11 cellular contexts compared by ENCODE assay signal in genomic region chr14:105863296-105864108, GRCh38.
A peak's percentile ranks its signal among the peaks of the same experiment; 100 is the strongest.
DNase-seq lines count a peak whose midpoint lies in the region; ATAC-seq and TF ChIP-seq lines count a peak whose summit lies in the region.
"Had no signal": no experiment of that assay in that cellular context is flagged by ENCODE, and none has a peak within 500 bp of the region (broad histone marks: within the 10 kb centered on the region; RNA-seq: fewer than 3 reads in every experiment).

No MANE protein-coding gene starts in this region.

- H3K9me3 ChIP-seq in MM.1S (replicated peaks; ENCODE audit: insufficient read depth, low read length), result no peaks in the 10 kb centered on the region

- peak overlapping the region; percentile 99 for H3K4me3 ChIP-seq in MM.1S (ENCODE audit: low read length)

- intact Hi-C loops in sciatic nerve (cut with DNase I), result no loop called here

- no peaks in the 10 kb centered on the region for H3K4me1 Mint-ChIP-seq in chondrocyte (ENCODE audit: low read depth)

- no peak overlapping the region for H3K27ac Mint-ChIP-seq in chondrocyte (ENCODE audit: unreplicated experiment)
- H3K27ac Mint-ChIP-seq: activated T-helper 2 cell treated with anti-CD3 and anti-CD28 coated beads, Interferon-gamma antibody, Interleukin-2, Interleukin-4, amounts not matched to agents 10 μg/mL and 5 μg/mL and 100 μg/mL, durations not matched to agents 14 hours and 24 hours and 36 hours had no signal

- peaks cover 3% of the 10 kb centered on the region for H3K36me3 Mint-ChIP-seq in chondrocyte (ENCODE audit: low read depth)

- no peak for DNase-seq in MM.1S
- DNase-seq in chondrocyte (ENCODE audit: low spot score), result peak; percentile 87
- peak; percentile 42 for DNase-seq in sciatic nerve (ENCODE audit: low spot score)
- no peak for DNase-seq in stimulated activated CD4-positive, alpha-beta T cell treated with anti-CD3 and anti-CD28 coated beads, Interleukin-12 subunit alpha, Interleukin-12 subunit beta, amount 100 ng/mL, for 4 hours
- DNase-seq in NCI-H510A (lab: John Stamatoyannopoulos, UW), result no peak
- no peak for DNase-seq in NCI-H2107 treated with DMSO at 0.1 percent for 48 hours (lab: John Stamatoyannopoulos, UW; ENCODE audit: unreplicated experiment)
- DNase-seq: GOT3, NCI-H774 had no signal

- TF ChIP-seq POLR2A in GM10847 (IDR thresholded peaks at IDR 0.05; ENCODE audit: extremely low read depth, insufficient read length), result peak; percentile 43

- no peak overlapping the region for H3K4me3 Mint-ChIP-seq in chondrocyte (ENCODE audit: unreplicated experiment)

- no peaks in the 10 kb centered on the region for H4K20me1 ChIP-seq in MM.1S (ENCODE audit: insufficient read depth, low read length)

- TF ChIP-seq CTCF in MM.1S (IDR thresholded peaks at IDR 0.05; ENCODE audit: low read length) (no peak), chondrocyte (IDR thresholded peaks at IDR 0.05) (no peak)

- H3K27me3 ChIP-seq in MM.1S (replicated peaks; ENCODE audit: insufficient read depth, low read length), result no peaks in the 10 kb centered on the region

- H3K36me3 ChIP-seq in MM.1S (replicated peaks; ENCODE audit: insufficient read depth, low read length), result peaks cover 17% of the 10 kb centered on the region

- H3F3A ChIP-seq in MM.1S (ENCODE audit: insufficient read depth, low read length), result peaks cover 31% of the 10 kb centered on the region

- H3K9ac ChIP-seq in MM.1S (ENCODE audit: low read length), result peak overlapping the region; percentile 100

- H2AFZ ChIP-seq in MM.1S (ENCODE audit: low read length), result no peak overlapping the region

- peaks cover 45% of the 10 kb centered on the region for H3K79me2 ChIP-seq in MM.1S (ENCODE audit: low read length)

- H3K4me1 ChIP-seq in MM.1S (ENCODE audit: low read length), result no peaks in the 10 kb centered on the region

- ATAC-seq in sciatic nerve (no peak), HG02973 (IDR thresholded peaks at IDR 0.05; ENCODE audit: unreplicated experiment) (no peak)

- peak overlapping the region; percentile 100 for H3K27ac ChIP-seq in MM.1S (ENCODE audit: low read length)

- peaks cover 21% of the 10 kb centered on the region for H3K9me3 Mint-ChIP-seq in chondrocyte (ENCODE audit: low read depth)
- H3K9me3 Mint-ChIP-seq: activated T-helper 2 cell treated with anti-CD3 and anti-CD28 coated beads, Interferon-gamma antibody, Interleukin-2, Interleukin-4, amounts not matched to agents 10 μg/mL and 5 μg/mL and 100 μg/mL, durations not matched to agents 14 hours and 24 hours and 36 hours had no signal

- H3K4me2 ChIP-seq in MM.1S (ENCODE audit: low read depth, low read length), result no peak overlapping the region; the same call in 1 of the 2 replicates

- H3K9me2 ChIP-seq in MM.1S (replicated peaks; ENCODE audit: insufficient read depth, low read length), result no peaks in the 10 kb centered on the region

- no peaks in the 10 kb centered on the region for H3K27me3 Mint-ChIP-seq in chondrocyte (ENCODE audit: low read depth)

Comparison
In these comparisons a context has a peak if more than half of its experiments do, and no peak if none do; other contexts are left out.
1. DNase-seq: peak in chondrocyte (single experiment) and sciatic nerve (single experiment); none in MM.1S (single experiment), stimulated activated CD4-positive, alpha-beta T cell treated with anti-CD3 and anti-CD28 coated beads, Interleukin-12 subunit alpha, Interleukin-12 subunit beta, amount 100 ng/mL, for 4 hours (single experiment), NCI-H510A (single experiment) and NCI-H2107 treated with DMSO at 0.1 percent for 48 hours (single experiment).